Comparison of ENCODE assay signal across 1 cellular context in genomic region chr3:138909904-138910303, GRCh38.
A peak's percentile ranks its signal among the peaks of the same experiment; 100 is the strongest.
TF ChIP-seq lines count a peak whose summit lies in the region.

No MANE protein-coding gene starts in this region.

TF ChIP-seq in K562, 482 proteins besides CTCF, POLR2A, EP300 and RAD21:
- TF ChIP-seq ZNF263 (CRISPR knock-in tag; IDR thresholded peaks at IDR 0.05; ENCODE audit: borderline replicate concordance) (0 out of 2 replicates have a peak, but pooled peaks have one; percentile 63), TFE3 (CRISPR knock-in tag; IDR thresholded peaks at IDR 0.05) (no peak)
TF ChIP-seq in K562: peak in this region for 1.
